ENCODE assay signal across 1 cellular context in genomic region chr10:72550239-72550638, GRCh38.
TF ChIP-seq lines count a peak whose summit lies in the region.

No MANE protein-coding gene starts in this region.

TF ChIP-seq in GM12878, 131 proteins besides CTCF, POLR2A, EP300 and RAD21 (continued from another document):
- TF ChIP-seq RCOR1 (conservative IDR thresholded peaks at IDR 0.05; ENCODE audit: low read depth, low read length) (no peak), NFIC (IDR thresholded peaks at IDR 0.05; ENCODE audit: low read depth, low read length) (peak; percentile 70; the same call in 1 of the 2 replicates), MTA2 (IDR thresholded peaks at IDR 0.05; ENCODE audit: low read depth) (peak; percentile 68; the same call in 1 of the 2 replicates)
